37 cellular contexts compared by ENCODE assay signal in the genomic region with DNA sequence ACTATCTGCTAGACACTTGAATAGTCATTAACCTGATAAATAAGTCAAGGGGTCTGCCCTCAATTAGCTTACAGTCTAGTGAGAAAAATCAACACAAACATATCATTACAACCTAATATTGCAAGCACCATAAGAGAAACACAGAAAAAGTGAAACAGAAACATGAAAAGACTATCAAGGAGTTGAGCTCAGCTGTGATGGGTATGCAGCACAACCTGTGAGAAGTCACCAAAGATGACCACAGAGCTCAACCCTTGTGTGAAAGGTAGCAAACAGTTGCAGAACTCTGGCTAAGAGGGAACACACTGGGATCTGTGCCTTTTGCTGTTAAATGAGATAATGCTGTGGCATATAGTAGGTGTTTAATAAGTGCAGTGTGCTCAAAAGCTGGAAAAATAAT.
"Had no signal": no experiment of that assay in that cellular context is flagged by ENCODE, and none has a peak within 500 bp of the region (broad histone marks: within the 10 kb centered on the region; RNA-seq: fewer than 3 reads in every experiment).

No MANE protein-coding gene starts in this region.

- H3K4me3 ChIP-seq: adrenal gland, ascending aorta, body of pancreas, breast epithelium, cardiac muscle cell had no signal

- ATAC-seq: activated naive CD4-positive, alpha-beta T cell treated with anti-CD3 and anti-CD28 coated beads, Interleukin-2, amount 50 U/mL, for 72 hours; activated naive CD8-positive, alpha-beta T cell treated with anti-CD3 and anti-CD28 coated beads, Interleukin-2, amount 50 U/mL, for 24 hours; activated T-cell treated with anti-CD3 and anti-CD28 coated beads, Interleukin-2, amount 50 U/mL, for 4 hours; activated T-cell treated with anti-CD3 and anti-CD28 coated beads, Interleukin-2, amount 50 U/mL, for 72 hours; activated T-helper 17 cell treated with anti-CD3 and anti-CD28 coated beads, Interleukin-2, amount 50 U/mL, for 72 hours; body of pancreas had no signal

- H3K27ac ChIP-seq: adrenal gland, ascending aorta, body of pancreas, brain microvascular endothelial cell, breast epithelium, cardiac muscle cell had no signal

- H3K36me3 Mint-ChIP-seq: activated naive CD4-positive, alpha-beta T cell treated with anti-CD3 and anti-CD28 coated beads, Interleukin-2, amount 10 ng/mL, durations not matched to agents 7 days and 5 days; activated naive CD4-positive, alpha-beta T cell treated with anti-CD3 and anti-CD28 coated beads, Interleukin-2, amount 50 U/mL, for 24 hours; activated naive CD4-positive, alpha-beta T cell treated with anti-CD3 and anti-CD28 coated beads, Interleukin-2, amount 50 U/mL, for 72 hours; activated naive CD8-positive, alpha-beta T cell; activated naive CD8-positive, alpha-beta T cell treated with anti-CD3 and anti-CD28 coated beads for 36 hours; activated naive CD8-positive, alpha-beta T cell treated with anti-CD3 and anti-CD28 coated beads, Interleukin-2, amount 10 ng/mL, durations not matched to agents 7 days and 5 days; brain had no signal

- H3K9me3 Mint-ChIP-seq: activated naive CD4-positive, alpha-beta T cell treated with anti-CD3 and anti-CD28 coated beads for 36 hours; activated naive CD4-positive, alpha-beta T cell treated with anti-CD3 and anti-CD28 coated beads, Interleukin-2, amount 10 ng/mL, durations not matched to agents 7 days and 5 days; activated naive CD4-positive, alpha-beta T cell treated with anti-CD3 and anti-CD28 coated beads, Interleukin-2, amount 50 U/mL, for 72 hours; activated naive CD8-positive, alpha-beta T cell treated with anti-CD3 and anti-CD28 coated beads for 36 hours; activated naive CD8-positive, alpha-beta T cell treated with anti-CD3 and anti-CD28 coated beads, Interleukin-2, amount 10 ng/mL, durations not matched to agents 7 days and 5 days; activated naive CD8-positive, alpha-beta T cell treated with anti-CD3 and anti-CD28 coated beads, Interleukin-2, amount 50 U/mL, for 24 hours; activated T-cell treated with anti-CD3 and anti-CD28 coated beads, Interleukin-2, amount 50 U/mL, for 24 hours; activated T-cell treated with anti-CD3 and anti-CD28 coated beads, Interleukin-2, amount 50 U/mL, for 4 hours; activated T-cell treated with anti-CD3 and anti-CD28 coated beads, Interleukin-2, amount 50 U/mL, for 72 hours; activated T-helper 1 cell treated with anti-CD3 and anti-CD28 coated beads, Interleukin-12 subunit alpha, Interleukin-12 subunit beta, Interleukin-2, Interleukin-4 antibody, amounts not matched to agents 30 ng/mL and 10 ng/mL and 1 ng/mL, durations not matched to agents 14 hours and 24 hours and 36 hours; activated T-helper 17 cell treated with anti-CD3 and anti-CD28 coated beads, Interleukin-2, amount 50 U/mL, for 72 hours; activated T-helper 2 cell treated with anti-CD3 and anti-CD28 coated beads, Interferon-gamma antibody, Interleukin-2, Interleukin-4, amounts not matched to agents 10 μg/mL and 5 μg/mL and 100 μg/mL, durations not matched to agents 14 hours and 24 hours and 36 hours; brain; central memory CD8-positive, alpha-beta T cell had no signal

- DNase-seq: activated effector memory CD4-positive, alpha-beta T cell treated with anti-CD3 and anti-CD28 coated beads, Interleukin-2, amount 50 U/mL, for 16 hours; activated effector memory CD4-positive, alpha-beta T cell treated with Interleukin-2 at 50 U/mL for 16 hours; activated gamma-delta T cell; activated gamma-delta T cell treated with Interleukin-2 at 50 U/mL for 16 hours; activated naive CD4-positive, alpha-beta T cell; activated naive CD4-positive, alpha-beta T cell treated with anti-CD3 and anti-CD28 coated beads for 36 hours; activated naive CD4-positive, alpha-beta T cell treated with anti-CD3 and anti-CD28 coated beads, Interleukin-2, amount 10 ng/mL, durations not matched to agents 7 days and 5 days; activated naive CD4-positive, alpha-beta T cell treated with anti-CD3 and anti-CD28 coated beads, Interleukin-2, amount 50 U/mL, for 16 hours; activated naive CD4-positive, alpha-beta T cell treated with Interleukin-2 at 50 U/mL for 16 hours; activated naive CD8-positive, alpha-beta T cell treated with anti-CD3 and anti-CD28 coated beads for 36 hours; activated naive CD8-positive, alpha-beta T cell treated with anti-CD3 and anti-CD28 coated beads, Interleukin-2, amount 10 ng/mL, durations not matched to agents 7 days and 5 days; activated naive CD8-positive, alpha-beta T cell treated with anti-CD3 and anti-CD28 coated beads, Interleukin-2, amount 50 U/mL, for 24 hours; activated T-cell treated with anti-CD3 and anti-CD28 coated beads, Interleukin-2, amount 50 U/mL, for 1 hour; activated T-cell treated with anti-CD3 and anti-CD28 coated beads, Interleukin-2, amount 50 U/mL, for 24 hours; activated T-cell treated with anti-CD3 and anti-CD28 coated beads, Interleukin-2, amount 50 U/mL, for 4 hours; activated T-cell treated with anti-CD3 and anti-CD28 coated beads, Interleukin-2, amount 50 U/mL, for 48 hours; activated T-cell treated with anti-CD3 and anti-CD28 coated beads, Interleukin-2, amount 50 U/mL, for 72 hours; adrenal gland; amygdala; anterior cingulate cortex; aorta; body of pancreas; caudate nucleus; central memory CD4-positive, alpha-beta T cell; cerebellar nuclear complex had no signal

- H3K9me3 ChIP-seq: adrenal gland, ascending aorta, body of pancreas, breast epithelium had no signal

- H3K27me3 Mint-ChIP-seq: activated naive CD8-positive, alpha-beta T cell treated with anti-CD3 and anti-CD28 coated beads, Interleukin-2, amount 10 ng/mL, durations not matched to agents 7 days and 5 days; activated naive CD8-positive, alpha-beta T cell treated with anti-CD3 and anti-CD28 coated beads, Interleukin-2, amount 50 U/mL, for 24 hours had no signal

- H3K4me1 Mint-ChIP-seq: activated naive CD4-positive, alpha-beta T cell treated with anti-CD3 and anti-CD28 coated beads, Interleukin-2, amount 10 ng/mL, durations not matched to agents 7 days and 5 days; activated naive CD4-positive, alpha-beta T cell treated with anti-CD3 and anti-CD28 coated beads, Interleukin-2, amount 50 U/mL, for 24 hours; activated naive CD8-positive, alpha-beta T cell treated with anti-CD3 and anti-CD28 coated beads for 36 hours; activated naive CD8-positive, alpha-beta T cell treated with anti-CD3 and anti-CD28 coated beads, Interleukin-2, amount 10 ng/mL, durations not matched to agents 7 days and 5 days; activated naive CD8-positive, alpha-beta T cell treated with anti-CD3 and anti-CD28 coated beads, Interleukin-2, amount 50 U/mL, for 24 hours; activated T-helper 17 cell treated with anti-CD3 and anti-CD28 coated beads, Interleukin-2, amount 50 U/mL, for 72 hours; brain; central memory CD8-positive, alpha-beta T cell had no signal

- H3K27ac Mint-ChIP-seq: activated naive CD4-positive, alpha-beta T cell treated with anti-CD3 and anti-CD28 coated beads for 36 hours; activated naive CD4-positive, alpha-beta T cell treated with anti-CD3 and anti-CD28 coated beads, Interleukin-2, amount 10 ng/mL, durations not matched to agents 7 days and 5 days; activated naive CD4-positive, alpha-beta T cell treated with anti-CD3 and anti-CD28 coated beads, Interleukin-2, amount 50 U/mL, for 24 hours; activated naive CD4-positive, alpha-beta T cell treated with anti-CD3 and anti-CD28 coated beads, Interleukin-2, amount 50 U/mL, for 72 hours; activated naive CD8-positive, alpha-beta T cell; activated naive CD8-positive, alpha-beta T cell treated with anti-CD3 and anti-CD28 coated beads for 36 hours; activated naive CD8-positive, alpha-beta T cell treated with anti-CD3 and anti-CD28 coated beads, Interleukin-2, amount 10 ng/mL, durations not matched to agents 7 days and 5 days; activated naive CD8-positive, alpha-beta T cell treated with anti-CD3 and anti-CD28 coated beads, Interleukin-2, amount 50 U/mL, for 24 hours; activated T-cell treated with anti-CD3 and anti-CD28 coated beads, Interleukin-2, amount 50 U/mL, for 24 hours; activated T-cell treated with anti-CD3 and anti-CD28 coated beads, Interleukin-2, amount 50 U/mL, for 72 hours; activated T-helper 1 cell treated with anti-CD3 and anti-CD28 coated beads, Interleukin-12 subunit alpha, Interleukin-12 subunit beta, Interleukin-2, Interleukin-4 antibody, amounts not matched to agents 30 ng/mL and 10 ng/mL and 1 ng/mL, durations not matched to agents 14 hours and 24 hours and 36 hours; activated T-helper 17 cell treated with anti-CD3 and anti-CD28 coated beads, Interleukin-2, amount 50 U/mL, for 72 hours; activated T-helper 2 cell treated with anti-CD3 and anti-CD28 coated beads, Interferon-gamma antibody, Interleukin-2, Interleukin-4, amounts not matched to agents 10 μg/mL and 5 μg/mL and 100 μg/mL, durations not matched to agents 14 hours and 24 hours and 36 hours; brain had no signal

- H3K36me3 ChIP-seq: adrenal gland, ascending aorta, brain microvascular endothelial cell, breast epithelium, cardiac muscle cell had no signal

- H3K27me3 ChIP-seq: adrenal gland, ascending aorta, body of pancreas, brain microvascular endothelial cell, breast epithelium, cardiac muscle cell had no signal

- H3K4me3 Mint-ChIP-seq: activated naive CD4-positive, alpha-beta T cell treated with anti-CD3 and anti-CD28 coated beads for 36 hours; activated naive CD4-positive, alpha-beta T cell treated with anti-CD3 and anti-CD28 coated beads, Interleukin-2, amount 10 ng/mL, durations not matched to agents 7 days and 5 days; activated naive CD4-positive, alpha-beta T cell treated with anti-CD3 and anti-CD28 coated beads, Interleukin-2, amount 50 U/mL, for 24 hours; activated naive CD8-positive, alpha-beta T cell; activated naive CD8-positive, alpha-beta T cell treated with anti-CD3 and anti-CD28 coated beads for 36 hours; activated naive CD8-positive, alpha-beta T cell treated with anti-CD3 and anti-CD28 coated beads, Interleukin-2, amount 10 ng/mL, durations not matched to agents 7 days and 5 days; activated naive CD8-positive, alpha-beta T cell treated with anti-CD3 and anti-CD28 coated beads, Interleukin-2, amount 50 U/mL, for 24 hours; activated T-cell treated with anti-CD3 and anti-CD28 coated beads, Interleukin-2, amount 50 U/mL, for 24 hours; activated T-cell treated with anti-CD3 and anti-CD28 coated beads, Interleukin-2, amount 50 U/mL, for 4 hours; activated T-cell treated with anti-CD3 and anti-CD28 coated beads, Interleukin-2, amount 50 U/mL, for 72 hours; activated T-helper 1 cell treated with anti-CD3 and anti-CD28 coated beads, Interleukin-12 subunit alpha, Interleukin-12 subunit beta, Interleukin-2, Interleukin-4 antibody, amounts not matched to agents 30 ng/mL and 10 ng/mL and 1 ng/mL, durations not matched to agents 14 hours and 24 hours and 36 hours; activated T-helper 17 cell treated with anti-CD3 and anti-CD28 coated beads, Interleukin-2, amount 50 U/mL, for 72 hours; brain; central memory CD8-positive, alpha-beta T cell had no signal

- H3K4me1 ChIP-seq: adrenal gland, ascending aorta, body of pancreas, breast epithelium had no signal
